Comparison of ENCODE assay signal across 1 cellular context in genomic region chr3:170699158-170700053, GRCh38.
TF ChIP-seq lines count a peak whose summit lies in the region.

No MANE protein-coding gene starts in this region.

TF ChIP-seq in K562, 482 proteins besides CTCF, POLR2A, EP300 and RAD21 (continued from another document and continues in another):
- TF ChIP-seq PRDM10 (IDR thresholded peaks at IDR 0.05; ENCODE audit: partially characterized antibody) (no peak), JUNB (CRISPR knock-in tag; conservative IDR thresholded peaks at IDR 0.05) (no peak), BRCA1 (IDR thresholded peaks at IDR 0.05) (no peak), BRCA1 (CRISPR knock-in tag; IDR thresholded peaks at IDR 0.05) (no peak), ZFP36 (IDR thresholded peaks at IDR 0.05; ENCODE audit: low read depth, low read length, partially characterized antibody) (peak; percentile 82), SAP30 (IDR thresholded peaks at IDR 0.05; ENCODE audit: borderline replicate concordance, insufficient read depth, low read depth, low read length, poor library complexity, severe bottlenecking) (no peak), BRF2 (IDR thresholded peaks at IDR 0.05; ENCODE audit: borderline replicate concordance, insufficient read depth, insufficient read length) (no peak), RBM25 (IDR thresholded peaks at IDR 0.05; ENCODE audit: low read depth, low read length, severe bottlenecking) (no peak), TEAD2 (tag; IDR thresholded peaks at IDR 0.05) (no peak; the same call in 1 of the 2 replicates), TRIM24 (IDR thresholded peaks at IDR 0.05) (peak; percentile 63 to 75; a peak in 3 of 4 replicates), UBTF (IDR thresholded peaks at IDR 0.05; ENCODE audit: borderline replicate concordance in 1 of 2, low read depth in 2 of 2, low read length in 2 of 2) (no peak), ETV1 (tag; conservative IDR thresholded peaks at IDR 0.05; ENCODE audit: low read depth) (peak; percentile 22), TEAD1 (CRISPR knock-in tag; IDR thresholded peaks at IDR 0.05) (peak in 1 of 2 experiments; percentile 72; a peak in 1 of 4 replicates), BRD9 (IDR thresholded peaks at IDR 0.05; ENCODE audit: low read depth, partially characterized antibody) (no peak), PTRF (tag; IDR thresholded peaks at IDR 0.05) (peak; percentile 29; the same call in 1 of the 2 replicates), ZKSCAN3 (CRISPR knock-in tag; IDR thresholded peaks at IDR 0.05) (no peak), ZNF764 (CRISPR knock-in tag; IDR thresholded peaks at IDR 0.05; ENCODE audit: low read depth) (no peak), ZNF584 (CRISPR knock-in tag; IDR thresholded peaks at IDR 0.05; ENCODE audit: low read depth) (peak; percentile 84; the same call in 1 of the 2 replicates), JUND (IDR thresholded peaks at IDR 0.05; ENCODE audit: borderline replicate concordance, low read depth, low read length) (peak; percentile 80), JUND (tag; IDR thresholded peaks at IDR 0.05; ENCODE audit: borderline replicate concordance, low read depth, low read length) (peak; percentile 76; the same call in 1 of the 3 replicates), PTTG1 (tag; IDR thresholded peaks at IDR 0.05; ENCODE audit: low read depth) (peak; percentile 74), ZNF592 (IDR thresholded peaks at IDR 0.05) (peak; percentile 83), ASH1L (IDR thresholded peaks at IDR 0.05; ENCODE audit: borderline replicate concordance, low read depth, partially characterized antibody) (no peak), ZNF146 (CRISPR knock-in tag; IDR thresholded peaks at IDR 0.05; ENCODE audit: unreplicated experiment) (no peak), POLR3A (IDR thresholded peaks at IDR 0.05; ENCODE audit: borderline replicate concordance, extremely low read depth, insufficient read depth, insufficient read length) (no peak), FOXP1 (CRISPR knock-in tag; IDR thresholded peaks at IDR 0.05) (no peak), CLOCK (CRISPR knock-in tag; IDR thresholded peaks at IDR 0.05; ENCODE audit: borderline replicate concordance) (no peak), CHCHD3 (CRISPR knock-in tag; IDR thresholded peaks at IDR 0.05) (0 out of 2 replicates have a peak, but pooled peaks have one; percentile 48), KAT2B (IDR thresholded peaks at IDR 0.05; ENCODE audit: low read depth, low read length) (no peak), PHF20 (IDR thresholded peaks at IDR 0.05; ENCODE audit: partially characterized antibody) (no peak), ZNF707 (CRISPR knock-in tag; conservative IDR thresholded peaks at IDR 0.05) (no peak), MIER1 (IDR thresholded peaks at IDR 0.05; ENCODE audit: low read depth) (no peak), ZBTB5 (IDR thresholded peaks at IDR 0.05) (no peak), KDM1A (IDR thresholded peaks at IDR 0.05) (no peak), HDAC2 (IDR thresholded peaks at IDR 0.05) (no peak), ELK1 (CRISPR knock-in tag; IDR thresholded peaks at IDR 0.05) (no peak), SNRNP70 (optimal IDR thresholded peaks at IDR 0.05; ENCODE audit: low read depth, low read length) (no peak), ZNF165 (CRISPR knock-in tag; IDR thresholded peaks at IDR 0.05; ENCODE audit: borderline replicate concordance) (no peak), BACH1 (tag; IDR thresholded peaks at IDR 0.05) (peak; percentile 56; the same call in 1 of the 2 replicates), FIP1L1 (IDR thresholded peaks at IDR 0.05; ENCODE audit: low read depth, low read length, poor library complexity, severe bottlenecking) (no peak), MAFF (IDR thresholded peaks at IDR 0.05; ENCODE audit: low read length) (no peak), MEF2D (tag; conservative IDR thresholded peaks at IDR 0.05; ENCODE audit: low read depth) (peak; percentile 16; the same call in 1 of the 2 replicates), ATF6 (CRISPR knock-in tag; IDR thresholded peaks at IDR 0.05) (no peak), ZNF23 (CRISPR knock-in tag; IDR thresholded peaks at IDR 0.05) (no peak; the same call in 1 of the 2 replicates), HCFC1 (IDR thresholded peaks at IDR 0.05; ENCODE audit: low read depth, low read length) (no peak), XRCC5 (IDR thresholded peaks at IDR 0.05; ENCODE audit: low read depth, low read length) (no peak)
